7 cellular contexts compared by ENCODE assay signal in genomic region chr17:68033636-68034451, GRCh38. TPM values are rescaled to one million over a fixed set of nuclear protein-coding genes. Genes with fewer than 3 reads are reported as not detected.
DNase-seq lines count a peak whose midpoint lies in the region; ATAC-seq and TF ChIP-seq lines count a peak whose summit lies in the region.

No MANE protein-coding gene starts in this region.

- H3K79me2 ChIP-seq in H9 (ENCODE audit: insufficient read depth, low read length) = peaks cover 18% of the 10 kb centered on the region

- H3K23ac ChIP-seq in H9 (ENCODE audit: insufficient read length, low read depth, low read length) = no peak overlapping the region

- no peak overlapping the region; the same call in 1 of the 2 replicates for H3K4ac ChIP-seq in H9 (ENCODE audit: low read depth, low read length)

- ATAC-seq in GM21423 (IDR thresholded peaks at IDR 0.05; ENCODE audit: unreplicated experiment) (no peak), GM21825 (IDR thresholded peaks at IDR 0.05; ENCODE audit: unreplicated experiment) (no peak)

- no peak for TF ChIP-seq CTCF in H9 (conservative IDR thresholded peaks at IDR 0.05)
- TF ChIP-seq CTCF in epithelial cell of esophagus (IDR thresholded peaks at IDR 0.05; ENCODE audit: insufficient read depth, low read depth, low read length, missing control alignments) = no peak
- TF ChIP-seq CTCF in osteocyte (IDR thresholded peaks at IDR 0.05) = no peak

- peaks cover 0 to 3% of the 10 kb centered on the region in 2 experiments; a peak in 1 of 5 replicates for H3K9me3 Mint-ChIP-seq in H9
- H3K9me3 Mint-ChIP-seq in osteocyte (ENCODE audit: unreplicated experiment) = no peaks in the 10 kb centered on the region
- no peaks in the 10 kb centered on the region for H3K9me3 Mint-ChIP-seq in activated CD4-positive, alpha-beta memory T cell treated with anti-CD3 and anti-CD28 coated beads for 36 hours

- no peaks in the 10 kb centered on the region for H3K27me3 ChIP-seq in H9 (ENCODE audit: insufficient read depth, low read length)

- CTCF ChIA-PET in activated CD4-positive, alpha-beta memory T cell treated with anti-CD3 and anti-CD28 coated beads for 36 hours (lab: Charles Lee) = no interaction called here

- H2BK5ac ChIP-seq in H9 (ENCODE audit: insufficient read length, low read length) = no peak overlapping the region

- H3K23me2 ChIP-seq in H9 (ENCODE audit: insufficient read length, low read depth, low read length, poor library complexity, severe bottlenecking) = no peaks in the 10 kb centered on the region

- H2BK12ac ChIP-seq in H9 (ENCODE audit: insufficient read length, low read depth, low read length) = peak overlapping the region; percentile 28

- no peak overlapping the region; the same call in 1 of the 2 replicates for H3K14ac ChIP-seq in H9 (ENCODE audit: insufficient read depth, low read length)

- peak overlapping the region; percentile 26 for H3K4me2 ChIP-seq in H9 (ENCODE audit: insufficient read depth, insufficient read length, low read length)

- no peak overlapping the region for H2BK15ac ChIP-seq in H9 (ENCODE audit: low read depth, low read length)

- no peak overlapping the region for H2AFZ ChIP-seq in H9 (ENCODE audit: low read length)

- no peak overlapping the region for H3T11ph ChIP-seq in H9 (ENCODE audit: low read length)

- H3K4me3 Mint-ChIP-seq in H9 (peak overlapping the region; percentile 62 to 97), osteocyte (ENCODE audit: unreplicated experiment) (no peak overlapping the region)
- H3K4me3 Mint-ChIP-seq in activated CD4-positive, alpha-beta memory T cell treated with anti-CD3 and anti-CD28 coated beads for 36 hours = no peak overlapping the region

- no peaks in the 10 kb centered on the region for H3K79me1 ChIP-seq in H9 (ENCODE audit: insufficient read depth, low read depth, low read length, poor library complexity, severe bottlenecking)

- peak; percentile 97 for DNase-seq in H9
- DNase-seq in NCI-H82 treated with DMSO at 0.1 percent for 48 hours (lab: John Stamatoyannopoulos, UW; ENCODE audit: unreplicated experiment) = peak; percentile 63
- peak; percentile 25 for DNase-seq in epithelial cell of esophagus (ENCODE audit: low read depth)
- DNase-seq in osteocyte (ENCODE audit: extremely low spot score, unreplicated experiment) = no peak
- no peak for DNase-seq in activated CD4-positive, alpha-beta memory T cell treated with anti-CD3 and anti-CD28 coated beads for 36 hours

- no peak overlapping the region for H4K8ac ChIP-seq in H9 (replicated peaks; ENCODE audit: insufficient read length, low read depth, low read length)

- H3K36me3 Mint-ChIP-seq in H9 (ENCODE audit: insufficient read depth in 1 of 3, low read depth in 3 of 3) = peaks cover 30% of the 10 kb centered on the region in 3 experiments
- H3K36me3 Mint-ChIP-seq in osteocyte (ENCODE audit: unreplicated experiment) = peaks cover 10% of the 10 kb centered on the region
- peaks cover 24% of the 10 kb centered on the region for H3K36me3 Mint-ChIP-seq in activated CD4-positive, alpha-beta memory T cell treated with anti-CD3 and anti-CD28 coated beads for 36 hours

- H3K4me1 ChIP-seq in H9 (ENCODE audit: insufficient read depth, low read length) = peaks cover 3% of the 10 kb centered on the region; the same call in 1 of the 2 replicates

- no peaks in the 10 kb centered on the region for H3K27me3 Mint-ChIP-seq in H9 (ENCODE audit: low read depth)
- H3K27me3 Mint-ChIP-seq in osteocyte (ENCODE audit: unreplicated experiment) = no peaks in the 10 kb centered on the region
- no peaks in the 10 kb centered on the region for H3K27me3 Mint-ChIP-seq in activated CD4-positive, alpha-beta memory T cell treated with anti-CD3 and anti-CD28 coated beads for 36 hours

- no peak overlapping the region for H2AK5ac ChIP-seq in H9 (ENCODE audit: insufficient read length, low read length)

- intact Hi-C loops in activated CD4-positive, alpha-beta memory T cell treated with anti-CD3 and anti-CD28 coated beads for 36 hours (cut with micrococcal nuclease) = loop anchor here (2.0 kb wide), 1 partner anchor 39 kb away; no protein-coding TSS in a partner anchor

- no peaks in the 10 kb centered on the region for H3K9me3 ChIP-seq in H9 (ENCODE audit: control insufficient read depth, low read depth, low read length)

- POLR2A ChIA-PET in activated CD4-positive, alpha-beta memory T cell treated with anti-CD3 and anti-CD28 coated beads for 36 hours (lab: Charles Lee) = interaction anchor here (1.5 kb wide), 1 partner anchor 40 kb away, joined by 3 read pairs; no protein-coding TSS in a partner anchor

- H3K4me3 ChIP-seq in epithelial cell of esophagus (ENCODE audit: low read length) = no peak overlapping the region

- no peak overlapping the region for H3K9ac ChIP-seq in H9 (ENCODE audit: extremely low read depth, insufficient read length, low read length)

- no peak overlapping the region for H4K91ac ChIP-seq in H9 (ENCODE audit: insufficient read length, low read depth, low read length)

- H2BK120ac ChIP-seq in H9 (ENCODE audit: low read depth, low read length, poor library complexity, severe bottlenecking) = no peak overlapping the region

- H3K27ac Mint-ChIP-seq in H9 (peak overlapping the region; percentile 94 to 99 (median 99)), osteocyte (ENCODE audit: unreplicated experiment) (peak overlapping the region; percentile 52)
- H3K27ac Mint-ChIP-seq in activated CD4-positive, alpha-beta memory T cell treated with anti-CD3 and anti-CD28 coated beads for 36 hours = no peak overlapping the region

- no peak overlapping the region for H3K56ac ChIP-seq in H9 (ENCODE audit: insufficient read length, low read depth, low read length)

- H4K5ac ChIP-seq in H9 (ENCODE audit: insufficient read length, low read depth, low read length) = peak overlapping the region; percentile 47

- peak overlapping the region; percentile 89 for H3K27ac ChIP-seq in H9 (ENCODE audit: insufficient read length, low read depth, low read length)

- no CpG with 5 or more reads among the region's 7 CpGs for WGBS in H9 (ENCODE audit: extremely low coverage, insufficient read length, low lambda C conversion rate)

- H3K4me1 Mint-ChIP-seq in H9 (peaks cover 34 to 42% of the 10 kb centered on the region in 2 experiments), osteocyte (ENCODE audit: unreplicated experiment) (peaks cover 31% of the 10 kb centered on the region)
- H3K4me1 Mint-ChIP-seq in activated CD4-positive, alpha-beta memory T cell treated with anti-CD3 and anti-CD28 coated beads for 36 hours (ENCODE audit: low read depth) = peaks cover 19% of the 10 kb centered on the region

- peak overlapping the region; percentile 27 for H3K18ac ChIP-seq in H9 (ENCODE audit: insufficient read length, low read depth, low read length)

- no peaks in the 10 kb centered on the region for H4K20me1 ChIP-seq in H9 (ENCODE audit: control insufficient read depth, insufficient read depth, insufficient read length)

- no peak overlapping the region for H2BK20ac ChIP-seq in H9 (ENCODE audit: low read depth, low read length, poor library complexity, severe bottlenecking)

RNA-seq across cellular contexts. Expression of gene KPNA2, which starts 1.7 kb away (rescaled TPM):
- total RNA-seq in H9 (2021) = 432 and 437 TPM in 2 replicates
- 95.0 and 102 TPM in 2 replicates for total RNA-seq in osteocyte
- 100 to 1,000 TPM; 225 to 229 TPM for total RNA-seq in activated CD4-positive, alpha-beta memory T cell treated with anti-CD3 and anti-CD28 coated beads for 36 hours

RNA-seq across cellular contexts. Expression of gene C17orf58, which starts 37.6 kb away (rescaled TPM):
- total RNA-seq in H9 (2021) = 11.0 and 12.3 TPM in 2 replicates
- total RNA-seq in osteocyte = 12.2 TPM in 2 replicates
- 10 to 100 TPM; 29.8 to 31.1 TPM for total RNA-seq in activated CD4-positive, alpha-beta memory T cell treated with anti-CD3 and anti-CD28 coated beads for 36 hours

Comparison
In these comparisons a context has a peak if more than half of its experiments do, and no peak if none do; other contexts are left out.
1. DNase-seq: peak in H9 (single experiment), NCI-H82 treated with DMSO at 0.1 percent for 48 hours (single experiment) and epithelial cell of esophagus (single experiment); none in osteocyte (single experiment) and activated CD4-positive, alpha-beta memory T cell treated with anti-CD3 and anti-CD28 coated beads for 36 hours (single experiment).
2. H3K4me3 Mint-ChIP-seq: peak in H9 (2 of 2); none in osteocyte (single experiment) and activated CD4-positive, alpha-beta memory T cell treated with anti-CD3 and anti-CD28 coated beads for 36 hours (single experiment).